Comparison of ENCODE assay signal across 1 cellular context in genomic region chr2:42978887-42979415, GRCh38.
TF ChIP-seq lines count a peak whose summit lies in the region.

No MANE protein-coding gene starts in this region.

TF ChIP-seq in HepG2, 621 proteins besides CTCF, POLR2A, EP300 and RAD21 (continued from another document and continues in another):
- TF ChIP-seq, protein P1, sequence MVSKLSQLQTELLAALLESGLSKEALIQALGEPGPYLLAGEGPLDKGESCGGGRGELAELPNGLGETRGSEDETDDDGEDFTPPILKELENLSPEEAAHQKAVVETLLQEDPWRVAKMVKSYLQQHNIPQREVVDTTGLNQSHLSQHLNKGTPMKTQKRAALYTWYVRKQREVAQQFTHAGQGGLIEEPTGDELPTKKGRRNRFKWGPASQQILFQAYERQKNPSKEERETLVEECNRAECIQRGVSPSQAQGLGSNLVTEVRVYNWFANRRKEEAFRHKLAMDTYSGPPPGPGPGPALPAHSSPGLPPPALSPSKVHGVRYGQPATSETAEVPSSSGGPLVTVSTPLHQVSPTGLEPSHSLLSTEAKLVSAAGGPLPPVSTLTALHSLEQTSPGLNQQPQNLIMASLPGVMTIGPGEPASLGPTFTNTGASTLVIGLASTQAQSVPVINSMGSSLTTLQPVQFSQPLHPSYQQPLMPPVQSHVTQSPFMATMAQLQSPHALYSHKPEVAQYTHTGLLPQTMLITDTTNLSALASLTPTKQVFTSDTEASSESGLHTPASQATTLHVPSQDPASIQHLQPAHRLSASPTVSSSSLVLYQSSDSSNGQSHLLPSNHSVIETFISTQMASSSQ (IDR thresholded peaks at IDR 0.05; ENCODE audit: low read depth), result no peak
- TF ChIP-seq, protein P1 (CRISPR knock-in tag; IDR thresholded peaks at IDR 0.05; ENCODE audit: borderline replicate concordance), result no peak
- TF ChIP-seq MAZ (IDR thresholded peaks at IDR 0.05; ENCODE audit: borderline replicate concordance, low read depth, low read length) (no peak), MAZ (CRISPR knock-in tag; IDR thresholded peaks at IDR 0.05; ENCODE audit: low read depth) (no peak), NFKB2 (CRISPR knock-in tag; IDR thresholded peaks at IDR 0.05; ENCODE audit: borderline replicate concordance) (no peak), HINFP (CRISPR knock-in tag; IDR thresholded peaks at IDR 0.05; ENCODE audit: low read depth) (0 out of 2 replicates have a peak, but pooled peaks have one; percentile 29), ZNF558 (CRISPR knock-in tag; IDR thresholded peaks at IDR 0.05; ENCODE audit: borderline replicate concordance) (no peak), RORA (CRISPR knock-in tag; IDR thresholded peaks at IDR 0.05) (no peak), WIZ (CRISPR knock-in tag; IDR thresholded peaks at IDR 0.05) (no peak), ZNF724P (CRISPR knock-in tag; IDR thresholded peaks at IDR 0.05; ENCODE audit: borderline replicate concordance) (no peak), ETV6 (CRISPR knock-in tag; conservative IDR thresholded peaks at IDR 0.05) (no peak; the same call in 1 of the 2 replicates), HNRNPLL (IDR thresholded peaks at IDR 0.05; ENCODE audit: low read depth, low read length, poor library complexity, severe bottlenecking) (no peak), FOXM1 (CRISPR knock-in tag; IDR thresholded peaks at IDR 0.05) (no peak), YEATS4 (CRISPR knock-in tag; IDR thresholded peaks at IDR 0.05; ENCODE audit: borderline replicate concordance) (no peak), ZNF234 (CRISPR knock-in tag; conservative IDR thresholded peaks at IDR 0.05) (no peak), TP53 (CRISPR knock-in tag; conservative IDR thresholded peaks at IDR 0.05) (no peak), ZSCAN9 (CRISPR knock-in tag; IDR thresholded peaks at IDR 0.05; ENCODE audit: borderline replicate concordance) (no peak), SUZ12 (IDR thresholded peaks at IDR 0.05; ENCODE audit: low read depth, low read length) (no peak), TCF12 (IDR thresholded peaks at IDR 0.05) (no peak), TCF12 (CRISPR knock-in tag; IDR thresholded peaks at IDR 0.05) (no peak), ZNF343 (CRISPR knock-in tag; IDR thresholded peaks at IDR 0.05) (no peak; the same call in 1 of the 2 replicates), CCAR2 (optimal IDR thresholded peaks at IDR 0.05; ENCODE audit: low read depth, low read length) (no peak), BRCA1 (CRISPR knock-in tag; IDR thresholded peaks at IDR 0.05) (no peak), SALL2 (CRISPR knock-in tag; IDR thresholded peaks at IDR 0.05) (no peak), ERF (CRISPR knock-in tag; IDR thresholded peaks at IDR 0.05) (no peak), THAP11 (CRISPR knock-in tag; IDR thresholded peaks at IDR 0.05) (no peak), SKI (IDR thresholded peaks at IDR 0.05; ENCODE audit: partially characterized antibody) (no peak), TMF1 (CRISPR knock-in tag; IDR thresholded peaks at IDR 0.05; ENCODE audit: low read depth) (no peak), NCOA5 (CRISPR knock-in tag; IDR thresholded peaks at IDR 0.05) (no peak), FOSL2 (CRISPR knock-in tag; IDR thresholded peaks at IDR 0.05) (no peak), BORCS8-MEF2B (CRISPR knock-in tag; IDR thresholded peaks at IDR 0.05) (peak; percentile 9; the same call in 1 of the 2 replicates), ARID2 (CRISPR knock-in tag; IDR thresholded peaks at IDR 0.05; ENCODE audit: borderline replicate concordance) (no peak), ZNF432 (CRISPR knock-in tag; IDR thresholded peaks at IDR 0.05; ENCODE audit: borderline replicate concordance) (no peak), ZBTB10 (CRISPR knock-in tag; IDR thresholded peaks at IDR 0.05; ENCODE audit: borderline replicate concordance) (no peak), ZNF678 (CRISPR knock-in tag; IDR thresholded peaks at IDR 0.05) (no peak), ZNF350 (CRISPR knock-in tag; IDR thresholded peaks at IDR 0.05; ENCODE audit: borderline replicate concordance, low read depth) (no peak), ZC3H4 (CRISPR knock-in tag; IDR thresholded peaks at IDR 0.05; ENCODE audit: borderline replicate concordance) (peak; percentile 99), ZNF770 (CRISPR knock-in tag; IDR thresholded peaks at IDR 0.05) (no peak), ZNF546 (CRISPR knock-in tag; conservative IDR thresholded peaks at IDR 0.05) (no peak; the same call in 1 of the 2 replicates)
- TF ChIP-seq, protein P2, sequence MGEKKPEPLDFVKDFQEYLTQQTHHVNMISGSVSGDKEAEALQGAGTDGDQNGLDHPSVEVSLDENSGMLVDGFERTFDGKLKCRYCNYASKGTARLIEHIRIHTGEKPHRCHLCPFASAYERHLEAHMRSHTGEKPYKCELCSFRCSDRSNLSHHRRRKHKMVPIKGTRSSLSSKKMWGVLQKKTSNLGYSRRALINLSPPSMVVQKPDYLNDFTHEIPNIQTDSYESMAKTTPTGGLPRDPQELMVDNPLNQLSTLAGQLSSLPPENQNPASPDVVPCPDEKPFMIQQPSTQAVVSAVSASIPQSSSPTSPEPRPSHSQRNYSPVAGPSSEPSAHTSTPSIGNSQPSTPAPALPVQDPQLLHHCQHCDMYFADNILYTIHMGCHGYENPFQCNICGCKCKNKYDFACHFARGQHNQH (CRISPR knock-in tag; IDR thresholded peaks at IDR 0.05), result no peak
- TF ChIP-seq, protein P3, sequence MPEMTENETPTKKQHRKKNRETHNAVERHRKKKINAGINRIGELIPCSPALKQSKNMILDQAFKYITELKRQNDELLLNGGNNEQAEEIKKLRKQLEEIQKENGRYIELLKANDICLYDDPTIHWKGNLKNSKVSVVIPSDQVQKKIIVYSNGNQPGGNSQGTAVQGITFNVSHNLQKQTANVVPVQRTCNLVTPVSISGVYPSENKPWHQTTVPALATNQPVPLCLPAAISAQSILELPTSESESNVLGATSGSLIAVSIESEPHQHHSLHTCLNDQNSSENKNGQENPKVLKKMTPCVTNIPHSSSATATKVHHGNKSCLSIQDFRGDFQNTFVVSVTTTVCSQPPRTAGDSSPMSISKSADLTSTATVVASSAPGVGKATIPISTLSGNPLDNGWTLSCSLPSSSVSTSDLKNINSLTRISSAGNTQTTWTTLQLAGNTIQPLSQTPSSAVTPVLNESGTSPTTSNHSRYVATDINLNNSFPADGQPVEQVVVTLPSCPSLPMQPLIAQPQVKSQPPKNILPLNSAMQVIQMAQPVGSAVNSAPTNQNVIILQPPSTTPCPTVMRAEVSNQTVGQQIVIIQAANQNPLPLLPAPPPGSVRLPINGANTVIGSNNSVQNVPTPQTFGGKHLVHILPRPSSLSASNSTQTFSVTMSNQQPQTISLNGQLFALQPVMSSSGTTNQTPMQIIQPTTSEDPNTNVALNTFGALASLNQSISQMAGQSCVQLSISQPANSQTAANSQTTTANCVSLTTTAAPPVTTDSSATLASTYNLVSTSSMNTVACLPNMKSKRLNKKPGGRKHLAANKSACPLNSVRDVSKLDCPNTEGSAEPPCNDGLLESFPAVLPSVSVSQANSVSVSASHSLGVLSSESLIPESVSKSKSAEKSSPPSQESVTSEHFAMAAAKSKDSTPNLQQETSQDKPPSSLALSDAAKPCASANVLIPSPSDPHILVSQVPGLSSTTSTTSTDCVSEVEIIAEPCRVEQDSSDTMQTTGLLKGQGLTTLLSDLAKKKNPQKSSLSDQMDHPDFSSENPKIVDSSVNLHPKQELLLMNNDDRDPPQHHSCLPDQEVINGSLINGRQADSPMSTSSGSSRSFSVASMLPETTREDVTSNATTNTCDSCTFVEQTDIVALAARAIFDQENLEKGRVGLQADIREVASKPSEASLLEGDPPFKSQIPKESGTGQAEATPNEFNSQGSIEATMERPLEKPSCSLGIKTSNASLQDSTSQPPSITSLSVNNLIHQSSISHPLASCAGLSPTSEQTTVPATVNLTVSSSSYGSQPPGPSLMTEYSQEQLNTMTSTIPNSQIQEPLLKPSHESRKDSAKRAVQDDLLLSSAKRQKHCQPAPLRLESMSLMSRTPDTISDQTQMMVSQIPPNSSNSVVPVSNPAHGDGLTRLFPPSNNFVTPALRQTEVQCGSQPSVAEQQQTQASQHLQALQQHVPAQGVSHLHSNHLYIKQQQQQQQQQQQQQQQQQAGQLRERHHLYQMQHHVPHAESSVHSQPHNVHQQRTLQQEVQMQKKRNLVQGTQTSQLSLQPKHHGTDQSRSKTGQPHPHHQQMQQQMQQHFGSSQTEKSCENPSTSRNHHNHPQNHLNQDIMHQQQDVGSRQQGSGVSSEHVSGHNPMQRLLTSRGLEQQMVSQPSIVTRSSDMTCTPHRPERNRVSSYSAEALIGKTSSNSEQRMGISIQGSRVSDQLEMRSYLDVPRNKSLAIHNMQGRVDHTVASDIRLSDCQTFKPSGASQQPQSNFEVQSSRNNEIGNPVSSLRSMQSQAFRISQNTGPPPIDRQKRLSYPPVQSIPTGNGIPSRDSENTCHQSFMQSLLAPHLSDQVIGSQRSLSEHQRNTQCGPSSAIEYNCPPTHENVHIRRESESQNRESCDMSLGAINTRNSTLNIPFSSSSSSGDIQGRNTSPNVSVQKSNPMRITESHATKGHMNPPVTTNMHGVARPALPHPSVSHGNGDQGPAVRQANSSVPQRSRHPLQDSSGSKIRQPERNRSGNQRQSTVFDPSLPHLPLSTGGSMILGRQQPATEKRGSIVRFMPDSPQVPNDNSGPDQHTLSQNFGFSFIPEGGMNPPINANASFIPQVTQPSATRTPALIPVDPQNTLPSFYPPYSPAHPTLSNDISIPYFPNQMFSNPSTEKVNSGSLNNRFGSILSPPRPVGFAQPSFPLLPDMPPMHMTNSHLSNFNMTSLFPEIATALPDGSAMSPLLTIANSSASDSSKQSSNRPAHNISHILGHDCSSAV (CRISPR knock-in tag; IDR thresholded peaks at IDR 0.05; ENCODE audit: borderline replicate concordance), result no peak; the same call in 1 of the 2 replicates
- TF ChIP-seq, protein P4, sequence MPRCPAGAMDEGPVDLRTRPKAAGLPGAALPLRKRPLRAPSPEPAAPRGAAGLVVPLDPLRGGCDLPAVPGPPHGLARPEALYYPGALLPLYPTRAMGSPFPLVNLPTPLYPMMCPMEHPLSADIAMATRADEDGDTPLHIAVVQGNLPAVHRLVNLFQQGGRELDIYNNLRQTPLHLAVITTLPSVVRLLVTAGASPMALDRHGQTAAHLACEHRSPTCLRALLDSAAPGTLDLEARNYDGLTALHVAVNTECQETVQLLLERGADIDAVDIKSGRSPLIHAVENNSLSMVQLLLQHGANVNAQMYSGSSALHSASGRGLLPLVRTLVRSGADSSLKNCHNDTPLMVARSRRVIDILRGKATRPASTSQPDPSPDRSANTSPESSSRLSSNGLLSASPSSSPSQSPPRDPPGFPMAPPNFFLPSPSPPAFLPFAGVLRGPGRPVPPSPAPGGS (CRISPR knock-in tag; IDR thresholded peaks at IDR 0.05), result no peak
